10 cellular contexts compared by ENCODE assay signal in genomic region chr16:4733211-4733742, GRCh38. TPM values are rescaled to one million over a fixed set of nuclear protein-coding genes. Genes with fewer than 3 reads are reported as not detected.
A peak's percentile ranks its signal among the peaks of the same experiment; 100 is the strongest.
DNase-seq lines count a peak whose midpoint lies in the region; ATAC-seq and TF ChIP-seq lines count a peak whose summit lies in the region.
"Had no signal": no experiment of that assay in that cellular context is flagged by ENCODE, and none has a peak within 500 bp of the region (broad histone marks: within the 10 kb centered on the region; RNA-seq: fewer than 3 reads in every experiment).

No MANE protein-coding gene starts in this region.

- ATAC-seq in mucosa of descending colon (no peak), HG03571 (IDR thresholded peaks at IDR 0.05; ENCODE audit: unreplicated experiment) (no peak), foreskin keratinocyte (no peak)

- H3K4me1 Mint-ChIP-seq in HFFc6 (ENCODE audit: low read depth) (peaks cover 14% of the 10 kb centered on the region), MCF 10A (ENCODE audit: insufficient read depth, unreplicated experiment) (peaks cover 13% of the 10 kb centered on the region)

- DNase-seq in HFFc6 = no peak
- DNase-seq in MCF 10A (ENCODE audit: unreplicated experiment) = no peak
- peak in 1 of 3 donors; percentile 18 for DNase-seq in mucosa of descending colon
- DNase-seq in NCI-H524 treated with DMSO at 0.1 percent for 48 hours (lab: John Stamatoyannopoulos, UW) = no peak
- DNase-seq in cerebellum (ENCODE audit: low spot score) = no peak
- no peak for DNase-seq in foreskin keratinocyte

- H3K9me3 ChIP-seq in mucosa of descending colon = no peaks in the 10 kb centered on the region

- H3K27ac Mint-ChIP-seq in HFFc6 (peak overlapping the region; percentile 49; the same call in 1 of the 2 replicates), MCF 10A (ENCODE audit: low read depth, unreplicated experiment) (peak overlapping the region; percentile 98)

- H3K4me1 ChIP-seq in mucosa of descending colon (ENCODE audit: low read depth) = peaks cover 12% of the 10 kb centered on the region
- no peaks in the 10 kb centered on the region for H3K4me1 ChIP-seq in foreskin keratinocyte

- peaks cover 9% of the 10 kb centered on the region for H3K36me3 Mint-ChIP-seq in HFFc6 (ENCODE audit: low read depth)
- peaks cover 34% of the 10 kb centered on the region for H3K36me3 Mint-ChIP-seq in MCF 10A (ENCODE audit: insufficient read depth, unreplicated experiment)

- POLR2A ChIA-PET in MCF 10A (lab: Yijun Ruan, JAX) = interaction anchor here (0.5 to 2.9 kb wide), 11 partner anchors 9 to 211 kb away, joined by 3 to 64 read pairs (median 8); partner anchors contain the start of genes NUDT16L1 and ZNF500

- H3K9me3 Mint-ChIP-seq in HFFc6 (no peaks in the 10 kb centered on the region), MCF 10A (ENCODE audit: unreplicated experiment) (no peaks in the 10 kb centered on the region)

- H3K27me3 ChIP-seq in foreskin keratinocyte = no peaks in the 10 kb centered on the region

- H3K27me3 Mint-ChIP-seq in HFFc6 (ENCODE audit: insufficient read depth) (peaks cover 2% of the 10 kb centered on the region), MCF 10A (ENCODE audit: insufficient read depth, unreplicated experiment) (no peaks in the 10 kb centered on the region)

- H3K36me3 ChIP-seq in mucosa of descending colon (ENCODE audit: low read depth) = no peaks in the 10 kb centered on the region

- H3K4me3 Mint-ChIP-seq in HFFc6 (peak overlapping the region; percentile 94), MCF 10A (ENCODE audit: unreplicated experiment) (peak overlapping the region; percentile 98)

- CTCF ChIA-PET in MCF 10A (lab: Yijun Ruan, JAX) = no interaction called here

- intact Hi-C loops in MCF 10A (cut with micrococcal nuclease) = loop anchor here (10.0 kb wide), 1 partner anchor 362 kb away; the partner anchor contains the start of gene EEF2KMT
- intact Hi-C loops in mucosa of descending colon (cut with DNase I, micrococcal nuclease) = no loop called here

- peak overlapping the region; percentile 86 for H3K27ac ChIP-seq in 22Rv1
- no peak overlapping the region for H3K27ac ChIP-seq in foreskin keratinocyte

- TF ChIP-seq CTCF in 22Rv1 (IDR thresholded peaks at IDR 0.05) (no peak), HFFc6 (IDR thresholded peaks at IDR 0.05) (no peak), MCF 10A (IDR thresholded peaks at IDR 0.05; ENCODE audit: unreplicated experiment) (no peak), mucosa of descending colon (IDR thresholded peaks at IDR 0.05) (no peak), foreskin keratinocyte (conservative IDR thresholded peaks at IDR 0.05) (no peak)

- BruUV-seq in MCF 10A (replicated peaks; lab: Mats Ljungman, UMichigan) = no TSS peak

- peak overlapping the region; percentile 92 for H3K4me3 ChIP-seq in mucosa of descending colon

RNA-seq across cellular contexts. Expression of gene ANKS3, which starts 0.8 kb away (rescaled TPM):
- 10 to 100 TPM; 16.7 to 23.1 (median 19.7) TPM for total RNA-seq in HFFc6 (2021; fragmentation: NEBNext Ultra II Directional; extraction: Animal tissue kit (Norgen Biotek cat#: 25700))
- total RNA-seq in MCF 10A (2022) = 29.9 and 35.0 TPM in 2 replicates
- total RNA-seq in mucosa of descending colon = 10 to 100 TPM; 18.2 to 32.3 (median 21.3) TPM
- total RNA-seq in cerebellum = 29.1 TPM
- total RNA-seq in foreskin keratinocyte = 9.2 and 10.9 TPM in 2 replicates
- polyA plus RNA-seq in foreskin keratinocyte = 7.4 and 8.6 TPM in 2 replicates

RNA-seq across cellular contexts. Expression of gene DNAAF8, which starts 1.1 kb away (rescaled TPM):
- 1 to 10 TPM; 1.1 to 2.8 (median 1.6) TPM for total RNA-seq in HFFc6 (2021; fragmentation: NEBNext Ultra II Directional; extraction: Animal tissue kit (Norgen Biotek cat#: 25700))
- total RNA-seq in MCF 10A (2022) (0.56 and 1.6 TPM in 2 replicates), mucosa of descending colon (1 to 10 TPM in 1 of 3 donors, under 1 TPM in 2; 0.22 to 1.8 (median 0.98) TPM), cerebellum (1.5 TPM), foreskin keratinocyte (0.18 and 0.31 TPM in 2 replicates)
- 0.29 and 0.30 TPM in 2 replicates for polyA plus RNA-seq in foreskin keratinocyte

RNA-seq across cellular contexts. Expression of gene ZNF500, which starts 33.7 kb away (rescaled TPM):
- total RNA-seq in HFFc6 (2021; fragmentation: NEBNext Ultra II Directional; extraction: Animal tissue kit (Norgen Biotek cat#: 25700)) = 10 to 100 TPM in 4 of 6 experiments, 1 to 10 TPM in 2; 8.9 to 13.4 (median 10.4) TPM
- 13.8 and 14.0 TPM in 2 replicates for total RNA-seq in MCF 10A (2022)
- 10 to 100 TPM; 11.0 to 22.9 (median 18.8) TPM for total RNA-seq in mucosa of descending colon
- total RNA-seq in cerebellum = 11.1 TPM
- 8.5 and 8.8 TPM in 2 replicates for total RNA-seq in foreskin keratinocyte
- polyA plus RNA-seq in foreskin keratinocyte = 4.2 and 5.5 TPM in 2 replicates

RNA-seq across cellular contexts. Expression of gene NUDT16L1, which starts 39.9 kb away (rescaled TPM):
- total RNA-seq in HFFc6 (2021; fragmentation: NEBNext Ultra II Directional; extraction: Animal tissue kit (Norgen Biotek cat#: 25700)) = 10 to 100 TPM; 33.2 to 41.8 (median 34.3) TPM
- total RNA-seq in MCF 10A (2022) (18.3 and 21.8 TPM in 2 replicates), mucosa of descending colon (10 to 100 TPM; 28.3 to 47.8 (median 40.4) TPM), cerebellum (24.0 TPM), foreskin keratinocyte (24.7 and 25.1 TPM in 2 replicates)
- 35.6 and 38.8 TPM in 2 replicates for polyA plus RNA-seq in foreskin keratinocyte

RNA-seq across cellular contexts. Expression of gene SEPTIN12, which starts 54.9 kb away (rescaled TPM):
- not detected for total RNA-seq in HFFc6 (2021; fragmentation: NEBNext Ultra II Directional; extraction: Animal tissue kit (Norgen Biotek cat#: 25700))
- total RNA-seq in MCF 10A (2022) (not detected in 2 replicates), mucosa of descending colon (1 to 10 TPM in 1 of 3 donors, not detected in 2; 1.1 TPM), cerebellum (not detected), foreskin keratinocyte (not detected in 2 replicates)
- polyA plus RNA-seq in foreskin keratinocyte = not detected in 2 replicates
- total RNA-seq: myocyte, RPMI7951 had no signal
